9 cellular contexts compared by ENCODE assay signal in the genomic region with DNA sequence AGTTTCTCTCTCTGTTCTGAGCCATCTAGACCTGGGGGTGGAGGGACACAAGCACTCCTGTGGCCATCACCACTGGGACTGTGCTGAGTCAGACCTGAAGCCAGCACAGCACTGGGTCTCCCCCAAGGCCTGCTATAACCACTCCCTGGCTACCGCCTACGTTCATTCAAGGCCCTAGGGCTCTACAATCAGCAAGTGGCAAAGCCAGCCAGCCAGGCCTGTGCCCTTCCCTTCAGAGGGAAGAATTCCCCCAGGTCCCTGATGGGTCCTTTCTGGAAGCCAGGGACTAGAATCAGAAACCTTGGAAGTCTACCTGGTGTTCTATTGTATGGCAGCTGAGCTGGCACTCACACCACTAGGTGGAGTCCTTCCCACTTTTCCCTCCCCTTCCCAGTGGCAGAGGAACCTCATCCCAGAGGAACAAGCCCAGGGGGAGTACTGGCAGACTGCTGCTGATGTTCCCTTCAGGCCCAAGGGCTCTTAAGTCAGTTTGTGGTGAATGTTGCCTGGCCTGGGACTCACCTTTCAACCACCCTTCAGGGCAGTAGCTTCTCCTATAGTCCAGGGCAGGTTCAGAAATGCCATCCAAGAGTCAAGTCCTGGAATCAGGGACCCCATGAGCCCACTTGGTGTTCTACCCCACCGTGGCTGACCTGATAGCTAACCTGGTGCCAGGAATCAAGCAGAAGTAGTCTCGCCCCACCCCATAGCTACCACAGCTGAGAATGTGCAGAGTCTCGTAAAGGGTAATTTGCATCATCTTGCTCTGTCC. TPM values are rescaled to one million over a fixed set of nuclear protein-coding genes. Genes with fewer than 3 reads are reported as not detected.
DNase-seq lines count a peak whose midpoint lies in the region; ATAC-seq and TF ChIP-seq lines count a peak whose summit lies in the region.
"Had no signal": no experiment of that assay in that cellular context is flagged by ENCODE, and none has a peak within 500 bp of the region (broad histone marks: within the 10 kb centered on the region; RNA-seq: fewer than 3 reads in every experiment).

No MANE protein-coding gene starts in this region.

- ATAC-seq in RWPE2 (ENCODE audit: low read depth) (peak; percentile 74), HG03139 (IDR thresholded peaks at IDR 0.05; ENCODE audit: unreplicated experiment) (no peak)

- H3K4me1 ChIP-seq in RWPE2 (ENCODE audit: insufficient read depth, poor library complexity, severe bottlenecking) (peaks cover 2% of the 10 kb centered on the region), left ventricle myocardium inferior (peaks cover 27% of the 10 kb centered on the region)

- H3K9me3 ChIP-seq in RWPE2 (ENCODE audit: severe bottlenecking): no peaks in the 10 kb centered on the region
- no peaks in the 10 kb centered on the region for H3K9me3 ChIP-seq in left ventricle myocardium inferior (replicated peaks)

- H3K27ac ChIP-seq in RWPE2 (ENCODE audit: poor library complexity, severe bottlenecking) (no peak overlapping the region), left ventricle myocardium inferior (replicated peaks) (no peak overlapping the region)
- H3K27ac ChIP-seq: HL-60 had no signal

- H3K27me3 ChIP-seq in RWPE2 (ENCODE audit: insufficient read depth, poor library complexity, severe bottlenecking) (no peaks in the 10 kb centered on the region), left ventricle myocardium inferior (ENCODE audit: low read depth) (no peaks in the 10 kb centered on the region)

- TF ChIP-seq CTCF in HFF-Myc (IDR thresholded peaks at IDR 0.05; ENCODE audit: low read depth, low read length, missing control alignments) (peak; percentile 76), RWPE2 (IDR thresholded peaks at IDR 0.05; ENCODE audit: poor library complexity, severe bottlenecking) (peak; percentile 74), left ventricle myocardium inferior (IDR thresholded peaks at IDR 0.05; ENCODE audit: borderline replicate concordance) (peak; percentile 64)

- H3K4me3 ChIP-seq in HFF-Myc (replicated peaks; ENCODE audit: low read depth, low read length): no peak overlapping the region
- H3K4me3 ChIP-seq in RWPE2 (ENCODE audit: severe bottlenecking): no peak overlapping the region
- no peak overlapping the region for H3K4me3 ChIP-seq in left ventricle myocardium inferior

- H3K36me3 ChIP-seq in RWPE2 (ENCODE audit: low read depth): no peaks in the 10 kb centered on the region; the same call in 1 of the 2 replicates
- H3K36me3 ChIP-seq in left ventricle myocardium inferior: no peaks in the 10 kb centered on the region

- intact Hi-C loops in left ventricle myocardium inferior (cut with micrococcal nuclease): no loop called here

- peak; percentile 37 for DNase-seq in stimulated activated CD4-positive, alpha-beta T cell treated with anti-CD3 and anti-CD28 coated beads, Interleukin-1b, Interleukin-23, amount 100 ng/mL, for 48 hours
- no peak for DNase-seq in stimulated activated CD4-positive, alpha-beta T cell treated with anti-CD3 and anti-CD28 coated beads, Interleukin-12 subunit alpha, Interleukin-12 subunit beta, amount 100 ng/mL, for 4 hours
- DNase-seq in HFF-Myc (ENCODE audit: extremely low read depth, low read depth): peak; percentile 17
- no peak for DNase-seq in RWPE2 (ENCODE audit: low spot score)
- DNase-seq in left ventricle myocardium inferior: no peak
- DNase-seq in middle frontal gyrus (ENCODE audit: extremely low spot score, low spot score): no peak
- DNase-seq in cortex of kidney (lab: John Stamatoyannopoulos, UW): no peak

RNA-seq across cellular contexts. Expression of gene JMY, which starts 20.0 kb away (rescaled TPM):
- 11.8 TPM for total RNA-seq in left ventricle myocardium inferior

Comparison
In these comparisons a context has a peak if more than half of its experiments do, and no peak if none do; other contexts are left out.
1. DNase-seq: peak in stimulated activated CD4-positive, alpha-beta T cell treated with anti-CD3 and anti-CD28 coated beads, Interleukin-1b, Interleukin-23, amount 100 ng/mL, for 48 hours (single experiment) and HFF-Myc (single experiment); none in stimulated activated CD4-positive, alpha-beta T cell treated with anti-CD3 and anti-CD28 coated beads, Interleukin-12 subunit alpha, Interleukin-12 subunit beta, amount 100 ng/mL, for 4 hours (single experiment), RWPE2 (single experiment), left ventricle myocardium inferior (single experiment), middle frontal gyrus (single experiment) and cortex of kidney (single experiment).
2. Peak in every context shown above with its lines, with median percentiles within 50 percentile points of each other: CTCF ChIP-seq.